Comparison of ENCODE assay signal across 10 cellular contexts in the genomic region with DNA sequence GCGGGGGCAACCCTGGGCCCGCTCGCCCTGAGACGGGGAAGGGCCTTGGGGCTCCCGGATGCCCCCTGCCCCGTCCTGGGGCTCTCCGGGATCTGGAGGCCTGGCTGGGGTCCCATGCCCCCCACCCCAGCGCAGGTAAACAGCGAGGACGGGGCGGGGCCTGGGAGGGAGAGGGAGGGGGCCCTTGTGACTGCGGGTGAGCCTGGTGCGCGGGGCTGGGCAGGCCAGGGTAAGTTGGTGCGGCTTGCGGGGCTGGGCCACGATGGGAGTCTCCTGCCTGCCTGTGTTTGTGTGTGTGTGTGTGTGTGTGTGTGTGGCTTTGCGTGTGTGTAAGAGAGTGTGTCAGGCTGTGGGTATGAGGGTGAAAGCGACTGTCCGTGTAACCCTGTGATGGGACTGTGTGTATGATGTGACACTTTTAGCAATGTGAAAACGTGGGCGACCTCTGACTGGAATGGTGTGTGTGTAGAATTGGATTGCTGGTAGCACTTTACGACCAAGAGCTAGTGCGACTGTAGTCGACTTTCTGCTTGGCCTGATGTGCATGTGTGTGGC. TPM values are rescaled to one million over a fixed set of nuclear protein-coding genes. Genes with fewer than 3 reads are reported as not detected.
DNase-seq lines count a peak whose midpoint lies in the region; ATAC-seq, FAIRE-seq and TF ChIP-seq lines count a peak whose summit lies in the region.
"Had no signal": no experiment of that assay in that cellular context is flagged by ENCODE, and none has a peak within 500 bp of the region (broad histone marks: within the 10 kb centered on the region; RNA-seq: fewer than 3 reads in every experiment).

No MANE protein-coding gene starts in this region.

- H3K36me3 ChIP-seq in Caco-2 (ENCODE audit: control insufficient read depth, insufficient read depth, low read length) (no peaks in the 10 kb centered on the region), MM.1S (replicated peaks; ENCODE audit: insufficient read depth, low read length) (no peaks in the 10 kb centered on the region), endothelial cell of umbilical vein (ENCODE audit: control insufficient read depth in 2 of 2, extremely low read depth in 1 of 2, insufficient read depth in 2 of 2, low read length in 2 of 2) (no peaks in the 10 kb centered on the region)
- H3K36me3 ChIP-seq: SJCRH30 had no signal

- TF ChIP-seq POLR2A in endothelial cell of umbilical vein (IDR thresholded peaks at IDR 0.05; ENCODE audit: low read depth, low read length) = no peak

- H3K4me3 ChIP-seq in Caco-2 (ENCODE audit: low read depth, low read length) (peak overlapping the region; percentile 66), MM.1S (ENCODE audit: low read length) (no peak overlapping the region; the same call in 1 of the 2 replicates), endothelial cell of umbilical vein (replicated peaks in 1 of 3; ENCODE audit: insufficient read depth in 1 of 3, low read depth in 1 of 3, low read length in 3 of 3) (no peak overlapping the region)
- H3K4me3 ChIP-seq: SJCRH30 had no signal

- DNase-seq in Caco-2 (peak in 1 of 2 experiments; percentile 39), MM.1S (no peak), endothelial cell of umbilical vein (ENCODE audit: low read depth, low spot score) (no peak), naive B cell (no peak), EL (no peak), mucosa of gallbladder (ENCODE audit: low spot score) (no peak), GDM1 (lab: John Stamatoyannopoulos, UW) (no peak)
- DNase-seq: activated gamma-delta T cell treated with Interleukin-2 at 50 U/mL for 16 hours, SJCRH30 had no signal

- H2AFZ ChIP-seq in MM.1S (ENCODE audit: low read length) (no peak overlapping the region), endothelial cell of umbilical vein (ENCODE audit: low read depth, low read length) (no peak overlapping the region)

- BruUV-seq in Caco-2 (replicated peaks; lab: Mats Ljungman, UMichigan) (no TSS peak), endothelial cell of umbilical vein (replicated peaks; lab: Mats Ljungman, UMichigan) (no TSS peak)

- no peaks in the 10 kb centered on the region for H3K9me3 Mint-ChIP-seq in Caco-2 (ENCODE audit: unreplicated experiment)
- peaks cover 0 to 4% (median 0%) of the 10 kb centered on the region in 7 donors for H3K9me3 Mint-ChIP-seq in naive B cell

- H3K4me3 Mint-ChIP-seq in Caco-2 (ENCODE audit: unreplicated experiment) (no peak overlapping the region), naive B cell (no peak overlapping the region)

- POLR2A ChIA-PET in Caco-2 (lab: Charles Lee) = no interaction called here
- POLR2A ChIA-PET in endothelial cell of umbilical vein (lab: Charles Lee) = no interaction called here

- H3K79me2 ChIP-seq in MM.1S (ENCODE audit: low read length) (no peaks in the 10 kb centered on the region), endothelial cell of umbilical vein (ENCODE audit: control insufficient read depth, insufficient read depth, low read length) (no peaks in the 10 kb centered on the region)

- H3K4me1 Mint-ChIP-seq in Caco-2 (ENCODE audit: low read depth, unreplicated experiment) (peaks cover 7% of the 10 kb centered on the region), naive B cell (peaks cover 6 to 7% (median 7%) of the 10 kb centered on the region in 3 donors)

- no peaks in the 10 kb centered on the region for H3K9me1 ChIP-seq in endothelial cell of umbilical vein (replicated peaks; ENCODE audit: control insufficient read depth, extremely low read depth, insufficient read depth, low read length)

- H3K27me3 ChIP-seq in Caco-2 (replicated peaks; ENCODE audit: control insufficient read depth, insufficient read depth, low read length) = no peaks in the 10 kb centered on the region
- H3K27me3 ChIP-seq in MM.1S (replicated peaks; ENCODE audit: insufficient read depth, low read length) = peaks cover 26% of the 10 kb centered on the region
- H3K27me3 ChIP-seq in endothelial cell of umbilical vein (ENCODE audit: control insufficient read depth in 2 of 2, insufficient read depth in 2 of 2, low read length in 2 of 2) = peaks cover 5% of the 10 kb centered on the region in 2 experiments

- CTCF ChIA-PET in Caco-2 (lab: Charles Lee) = no interaction called here
- CTCF ChIA-PET in endothelial cell of umbilical vein (lab: Charles Lee) = no interaction called here

- no peak for FAIRE-seq in endothelial cell of umbilical vein (lab: Jason Lieb, UNC)

- H3K36me3 Mint-ChIP-seq in Caco-2 (ENCODE audit: insufficient read depth, unreplicated experiment) (peaks cover 3% of the 10 kb centered on the region), naive B cell (no peaks in the 10 kb centered on the region)

- no peaks in the 10 kb centered on the region for H3K9me3 ChIP-seq in Caco-2
- H3K9me3 ChIP-seq in MM.1S (replicated peaks; ENCODE audit: insufficient read depth, low read length) = no peaks in the 10 kb centered on the region
- H3K9me3 ChIP-seq in endothelial cell of umbilical vein (replicated peaks; ENCODE audit: control insufficient read depth, insufficient read depth, low read length) = no peaks in the 10 kb centered on the region
- H3K9me3 ChIP-seq: SJCRH30 had no signal

- H3K27me3 Mint-ChIP-seq in Caco-2 (ENCODE audit: insufficient read depth, unreplicated experiment) (no peaks in the 10 kb centered on the region), naive B cell (peaks cover 28 to 55% (median 34%) of the 10 kb centered on the region in 3 donors)

- TF ChIP-seq CTCF in Caco-2 (IDR thresholded peaks at IDR 0.05; ENCODE audit: insufficient read depth in 1 of 2, low read depth in 1 of 2, low read length in 1 of 2, severe bottlenecking in 1 of 2, unreplicated experiment in 1 of 2) = no peak
- no peak for TF ChIP-seq CTCF in MM.1S (IDR thresholded peaks at IDR 0.05; ENCODE audit: low read length)
- TF ChIP-seq CTCF in endothelial cell of umbilical vein (IDR thresholded peaks at IDR 0.05; ENCODE audit: extremely low read depth in 1 of 2, insufficient read depth in 1 of 2, low read depth in 1 of 2, low read length in 2 of 2) = no peak

- H3K9me2 ChIP-seq in MM.1S (replicated peaks; ENCODE audit: insufficient read depth, low read length) = no peaks in the 10 kb centered on the region

- H3K4me1 ChIP-seq in Caco-2 = peaks cover 6% of the 10 kb centered on the region; the same call in 1 of the 2 replicates
- 0 out of 2 replicates have a peak, but pooled peaks cover 3% of the 10 kb centered on the region for H3K4me1 ChIP-seq in MM.1S (ENCODE audit: low read length)
- H3K4me1 ChIP-seq in endothelial cell of umbilical vein (ENCODE audit: control insufficient read depth, extremely low read depth, insufficient read depth, low read length) = peaks cover 3% of the 10 kb centered on the region
- H3K4me1 ChIP-seq: SJCRH30 had no signal

- dilution Hi-C loops in endothelial cell of umbilical vein (cut with MboI; ENCODE audit: extremely low pct_ligation_motif_present, low sequenced_read_pairs) = no loop called here

- peak overlapping the region; percentile 39; the same call in 1 of the 2 replicates for H3K4me2 ChIP-seq in MM.1S (ENCODE audit: low read depth, low read length)
- H3K4me2 ChIP-seq in endothelial cell of umbilical vein (ENCODE audit: insufficient read depth, low read length) = peak overlapping the region; percentile 10

- H4K20me1 ChIP-seq in MM.1S (ENCODE audit: insufficient read depth, low read length) (no peaks in the 10 kb centered on the region), endothelial cell of umbilical vein (replicated peaks; ENCODE audit: control insufficient read depth, extremely low read depth, insufficient read depth, low read length) (no peaks in the 10 kb centered on the region)

- H3K27ac Mint-ChIP-seq in Caco-2 (ENCODE audit: unreplicated experiment) (no peak overlapping the region), naive B cell (no peak overlapping the region)

- H3F3A ChIP-seq in MM.1S (ENCODE audit: insufficient read depth, low read length) = no peaks in the 10 kb centered on the region

- H3K27ac ChIP-seq in MM.1S (ENCODE audit: low read length) = no peak overlapping the region
- H3K27ac ChIP-seq in endothelial cell of umbilical vein (ENCODE audit: insufficient read depth, low read depth, low read length) = no peak overlapping the region
- H3K27ac ChIP-seq: SJCRH30 had no signal

- ATAC-seq in naive B cell (ENCODE audit: low read depth in 2 of 2) (peak; percentile 32 to 34), GM19035 (IDR thresholded peaks at IDR 0.05; ENCODE audit: unreplicated experiment) (no peak)

- H3K9ac ChIP-seq in MM.1S (ENCODE audit: low read length) (no peak overlapping the region), endothelial cell of umbilical vein (replicated peaks; ENCODE audit: extremely low read depth, insufficient read depth, low read length) (no peak overlapping the region)

- intact Hi-C loops in Caco-2 (cut with micrococcal nuclease; ENCODE audit: unreplicated experiment) = no loop called here
- intact Hi-C loops in endothelial cell of umbilical vein (cut with micrococcal nuclease) = no loop called here

RNA-seq across cellular contexts. Expression of gene KLC3, which starts 0.4 kb away (rescaled TPM):
- 7.1 and 10.2 TPM in 2 replicates for total RNA-seq in Caco-2 (2022)
- total RNA-seq in endothelial cell of umbilical vein = not detected in 2 replicates
- polyA plus RNA-seq in endothelial cell of umbilical vein = not detected in 2 replicates
- polyA plus RNA-seq in endothelial cell of umbilical vein (2011; cell fraction: cytosol; rRNA removed) = not detected in 2 replicates
- not detected in 2 replicates for polyA plus RNA-seq in endothelial cell of umbilical vein (2011; cell fraction: nucleus; rRNA removed)
- polyA plus RNA-seq in endothelial cell of umbilical vein (2012) = not detected in 2 replicates
- 0.11 TPM in 1 of 2 replicates, not detected in the other for polyA minus RNA-seq in endothelial cell of umbilical vein
- not detected for polyA minus RNA-seq in endothelial cell of umbilical vein (2011; cell fraction: cytosol; rRNA and poly(A)+ RNA removed)
- not detected in 2 replicates for polyA minus RNA-seq in endothelial cell of umbilical vein (2011; cell fraction: nucleus; rRNA and poly(A)+ RNA removed)
- not detected for polyA plus RNA-seq in naive B cell (ENCODE audit: low read depth in 6 of 6)
- 0.23 TPM for total RNA-seq in mucosa of gallbladder
- total RNA-seq: SJCRH30 had no signal

RNA-seq across cellular contexts. Expression of gene CKM, which starts 18.3 kb away (rescaled TPM):
- total RNA-seq in Caco-2 (2022) (not detected in 2 replicates), endothelial cell of umbilical vein (not detected in 2 replicates), mucosa of gallbladder (not detected)
- polyA plus RNA-seq in endothelial cell of umbilical vein (not detected in 2 replicates), naive B cell (ENCODE audit: low read depth in 6 of 6) (not detected)
- polyA plus RNA-seq in endothelial cell of umbilical vein (2011; cell fraction: cytosol; rRNA removed) = 0.04 and 0.10 TPM in 2 replicates
- polyA plus RNA-seq in endothelial cell of umbilical vein (2011; cell fraction: nucleus; rRNA removed) = not detected in 2 replicates
- not detected in 2 replicates for polyA plus RNA-seq in endothelial cell of umbilical vein (2012)
- not detected in 2 replicates for polyA minus RNA-seq in endothelial cell of umbilical vein
- not detected for polyA minus RNA-seq in endothelial cell of umbilical vein (2011; cell fraction: cytosol; rRNA and poly(A)+ RNA removed)
- polyA minus RNA-seq in endothelial cell of umbilical vein (2011; cell fraction: nucleus; rRNA and poly(A)+ RNA removed) = not detected in 2 replicates

RNA-seq across cellular contexts. Expression of gene ERCC2, which starts 29.4 kb away (rescaled TPM):
- 86.8 and 89.5 TPM in 2 replicates for total RNA-seq in Caco-2 (2022)
- total RNA-seq in endothelial cell of umbilical vein = 55.4 and 59.9 TPM in 2 replicates
- polyA plus RNA-seq in endothelial cell of umbilical vein = 61.8 and 79.6 TPM in 2 replicates
- polyA plus RNA-seq in endothelial cell of umbilical vein (2011; cell fraction: cytosol; rRNA removed) = 34.0 and 34.3 TPM in 2 replicates
- polyA plus RNA-seq in endothelial cell of umbilical vein (2011; cell fraction: nucleus; rRNA removed) = 109 and 127 TPM in 2 replicates
- 63.0 and 81.8 TPM in 2 replicates for polyA plus RNA-seq in endothelial cell of umbilical vein (2012)
- 50.6 and 61.5 TPM in 2 replicates for polyA minus RNA-seq in endothelial cell of umbilical vein
- 6.1 TPM for polyA minus RNA-seq in endothelial cell of umbilical vein (2011; cell fraction: cytosol; rRNA and poly(A)+ RNA removed)
- 25.0 and 27.1 TPM in 2 replicates for polyA minus RNA-seq in endothelial cell of umbilical vein (2011; cell fraction: nucleus; rRNA and poly(A)+ RNA removed)
- polyA plus RNA-seq in naive B cell (ENCODE audit: low read depth in 6 of 6) = 1 to 10 TPM; 4.7 to 8.0 (median 6.7) TPM
- 23.8 TPM for total RNA-seq in mucosa of gallbladder
